8 cellular contexts compared by ENCODE assay signal in the genomic region with DNA sequence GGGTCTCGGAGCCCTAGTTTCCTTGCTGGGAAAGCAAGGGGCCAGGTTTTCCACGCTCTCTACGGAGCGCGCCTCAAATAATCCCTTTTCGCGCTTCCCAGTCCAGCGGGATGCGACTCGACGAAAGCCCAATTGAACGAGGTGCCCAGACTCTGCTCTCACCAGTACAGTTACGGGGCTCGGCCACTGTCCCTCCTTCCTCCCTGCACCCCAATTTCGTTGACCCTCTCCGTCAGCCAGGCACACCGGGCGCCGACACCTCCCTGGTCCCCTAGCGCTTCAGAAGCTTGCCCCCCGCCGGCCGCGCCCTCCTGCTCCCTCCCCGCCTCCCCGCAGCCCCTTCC. TPM values are rescaled to one million over a fixed set of nuclear protein-coding genes. Genes with fewer than 3 reads are reported as not detected.
DNase-seq lines count a peak whose midpoint lies in the region; ATAC-seq and TF ChIP-seq lines count a peak whose summit lies in the region.

No MANE protein-coding gene starts in this region.

- H3K27me3 ChIP-seq in GM06990 (replicated peaks; ENCODE audit: control insufficient read depth, insufficient read depth, low read length): peaks cover 2% of the 10 kb centered on the region
- H3K27me3 ChIP-seq in dorsolateral prefrontal cortex: no peaks in the 10 kb centered on the region

- no peaks in the 10 kb centered on the region for H3K9me3 Mint-ChIP-seq in naive B cell

- peak overlapping the region; percentile 86 to 98 (median 97) for H3K4me3 Mint-ChIP-seq in naive B cell

- TF ChIP-seq CTCF in GM06990 (IDR thresholded peaks at IDR 0.05; ENCODE audit: insufficient read depth, low read length, poor library complexity, severe bottlenecking): no peak
- TF ChIP-seq CTCF in dorsolateral prefrontal cortex (IDR thresholded peaks at IDR 0.05 in 54 of 56, conservative IDR thresholded peaks at IDR 0.05 in 2 of 56; ENCODE audit: low read depth in 1 of 56, partially characterized antibody in 56 of 56): peak in 1 of 56 donors; percentile 2

- H3K27ac Mint-ChIP-seq in naive B cell: peak overlapping the region in 4 of 6 donors; percentile 37 to 80 (median 74)

- intact Hi-C loops in dorsolateral prefrontal cortex (cut with DNase I): loop anchor here (2.0 to 5.0 kb wide), 4 partner anchors 19 to 99 kb away; partner anchors contain the start of genes C1orf56 (in 1 of the 2), CDC42SE1 (in 1 of the 2), GABPB2 (in 1 of the 2) and LYSMD1 (in 1 of the 2)

- H3K27ac ChIP-seq in dorsolateral prefrontal cortex: peak overlapping the region in 54 of 59 donors; percentile 31 to 93 (median 84)

- peaks cover 32 to 35% (median 34%) of the 10 kb centered on the region in 3 donors for H3K4me1 Mint-ChIP-seq in naive B cell

- DNase-seq in GM06990 (ENCODE audit: extremely low read depth, insufficient read length) (no peak), M059J (ENCODE audit: low read depth) (peak; percentile 24), dorsolateral prefrontal cortex (no peak), naive B cell (no peak), NCI-H1930 (lab: John Stamatoyannopoulos, UW) (no peak), NCI-H1105 (lab: John Stamatoyannopoulos, UW) (no peak)

- no peaks in the 10 kb centered on the region for H3K36me3 ChIP-seq in GM06990 (ENCODE audit: control insufficient read depth, insufficient read depth, low read length)

- H3K36me3 Mint-ChIP-seq in naive B cell: no peaks in the 10 kb centered on the region

- peak; percentile 1 to 6 for ATAC-seq in naive B cell (ENCODE audit: low read depth in 2 of 2)
- no peak for ATAC-seq in HG02870 (IDR thresholded peaks at IDR 0.05; ENCODE audit: unreplicated experiment)
- ATAC-seq in GM18519 (IDR thresholded peaks at IDR 0.05; ENCODE audit: low FRiP score, unreplicated experiment): no peak

- H3K27me3 Mint-ChIP-seq in naive B cell: peaks cover 9 to 12% (median 11%) of the 10 kb centered on the region in 3 donors

- peak overlapping the region; percentile 85 for H3K4me3 ChIP-seq in GM06990 (replicated peaks; ENCODE audit: low read depth, low read length)
- H3K4me3 ChIP-seq in dorsolateral prefrontal cortex: peak overlapping the region; percentile 59 to 96 (median 84)

RNA-seq across cellular contexts. Expression of gene SEMA6C, which starts 0.4 kb away (rescaled TPM):
- 0.12 and 0.79 TPM in 2 replicates for total RNA-seq in M059J (2014; rRNA removed; shearing (Covaris generic))
- total RNA-seq in dorsolateral prefrontal cortex: 10 to 100 TPM; 12.8 to 41.0 (median 24.6) TPM
- polyA plus RNA-seq in naive B cell (ENCODE audit: low read depth in 6 of 6): not detected

RNA-seq across cellular contexts. Expression of gene TNFAIP8L2, which starts 10.4 kb away (rescaled TPM):
- not detected in 2 replicates for total RNA-seq in M059J (2014; rRNA removed; shearing (Covaris generic))
- 1 to 10 TPM in 102 of 120 experiments, under 1 TPM in 14, not detected in 4; 0.40 to 6.4 (median 1.9) TPM for total RNA-seq in dorsolateral prefrontal cortex
- polyA plus RNA-seq in naive B cell (ENCODE audit: low read depth in 6 of 6): 10 to 100 TPM in 2 of 6 donors, 1 to 10 TPM in 3, not detected in 1; 5.0 to 15.6 (median 8.3) TPM

RNA-seq across cellular contexts. Expression of gene LYSMD1, which starts 19.7 kb away (rescaled TPM):
- total RNA-seq in M059J (2014; rRNA removed; shearing (Covaris generic)): 7.6 and 9.7 TPM in 2 replicates
- 10 to 100 TPM; 11.8 to 24.4 (median 17.1) TPM for total RNA-seq in dorsolateral prefrontal cortex
- polyA plus RNA-seq in naive B cell (ENCODE audit: low read depth in 6 of 6): 1 to 10 TPM in 1 of 6 donors, under 1 TPM in 4, not detected in 1; 0.25 to 1.1 (median 0.60) TPM

RNA-seq across cellular contexts. Expression of gene SCNM1, which starts 19.9 kb away (rescaled TPM):
- 82.1 and 92.2 TPM in 2 replicates for total RNA-seq in M059J (2014; rRNA removed; shearing (Covaris generic))
- 10 to 100 TPM; 20.8 to 38.5 (median 28.7) TPM for total RNA-seq in dorsolateral prefrontal cortex
- polyA plus RNA-seq in naive B cell (ENCODE audit: low read depth in 6 of 6): 10 to 100 TPM; 62.2 to 96.1 (median 71.2) TPM

RNA-seq across cellular contexts. Expression of gene TMOD4, which starts 29.7 kb away (rescaled TPM):
- total RNA-seq in M059J (2014; rRNA removed; shearing (Covaris generic)): not detected in 2 replicates
- 1 to 10 TPM in 27 of 120 experiments, under 1 TPM in 7, not detected in 86; 0.60 to 2.8 (median 1.3) TPM for total RNA-seq in dorsolateral prefrontal cortex
- polyA plus RNA-seq in naive B cell (ENCODE audit: low read depth in 6 of 6): 1 to 10 TPM in 1 of 6 donors, under 1 TPM in 2, not detected in 3; 0.32 to 1.2 (median 0.53) TPM

Comparison
In these comparisons a context has a peak if more than half of its experiments do, and no peak if none do; other contexts are left out.
1. ATAC-seq: peak in naive B cell (2 of 2); none in HG02870 (single experiment) and GM18519 (single experiment).